7 cellular contexts compared by ENCODE assay signal in genomic region chr10:45470098-45471012, GRCh38.
DNase-seq lines count a peak whose midpoint lies in the region; ATAC-seq and TF ChIP-seq lines count a peak whose summit lies in the region.

No MANE protein-coding gene starts in this region.

- H3K4me3 Mint-ChIP-seq in endodermal cell, result no peak overlapping the region

- H3K36me3 Mint-ChIP-seq in endodermal cell (ENCODE audit: low read depth), result no peaks in the 10 kb centered on the region

- H3K4me3 ChIP-seq in endodermal cell (ENCODE audit: low read length), result no peak overlapping the region
- peak overlapping the region; percentile 0 for H3K4me3 ChIP-seq in parathyroid adenoma (ENCODE audit: low read depth, low read length)

- peak overlapping the region; percentile 51 for H3K4me2 ChIP-seq in parathyroid adenoma (ENCODE audit: low read length)

- H3K27me3 Mint-ChIP-seq in endodermal cell (ENCODE audit: insufficient read depth), result no peaks in the 10 kb centered on the region

- no peaks in the 10 kb centered on the region for H3K9me3 Mint-ChIP-seq in endodermal cell

- 87 to 92% methylated on average over 7 to 10 of the region's 10 CpGs for WGBS in endodermal cell (ENCODE audit: insufficient coverage in 1 of 2, insufficient read length in 1 of 2), 2 experiments

- no peaks in the 10 kb centered on the region for H3K4me1 ChIP-seq in endodermal cell (ENCODE audit: control insufficient read depth, insufficient read depth, low read length)
- H3K4me1 ChIP-seq in parathyroid adenoma, result peaks cover 16% of the 10 kb centered on the region

- H3K27me3 ChIP-seq in endodermal cell (ENCODE audit: control insufficient read depth, insufficient read depth, low read length, poor library complexity, severe bottlenecking) (no peaks in the 10 kb centered on the region), parathyroid adenoma (ENCODE audit: control insufficient read depth, insufficient read depth, low read length) (no peaks in the 10 kb centered on the region)

- no peak for TF ChIP-seq CTCF in endodermal cell (conservative IDR thresholded peaks at IDR 0.05)
- no peak for TF ChIP-seq CTCF in parathyroid adenoma (IDR thresholded peaks at IDR 0.05)

- H3K9ac ChIP-seq in endodermal cell (ENCODE audit: extremely low read depth, low read length, poor library complexity, severe bottlenecking), result no peak overlapping the region
- H3K9ac ChIP-seq in parathyroid adenoma, result no peak overlapping the region

- H3K27ac Mint-ChIP-seq in endodermal cell, result peak overlapping the region; percentile 56

- DNase-seq in activated CD4-positive, alpha-beta T cell treated with anti-CD3 and anti-CD28 coated beads for 4 hours, result peak; percentile 21 to 29
- peak; percentile 81 for DNase-seq in endodermal cell
- DNase-seq in DMS 273 (lab: John Stamatoyannopoulos, UW; ENCODE audit: unreplicated experiment), result no peak
- DNase-seq in kidney tubule cell (ENCODE audit: low spot score), result no peak

- no peak overlapping the region for H3K27ac ChIP-seq in endodermal cell (ENCODE audit: low read depth, low read length)
- no peak overlapping the region for H3K27ac ChIP-seq in parathyroid adenoma

- ATAC-seq in HG03432 (IDR thresholded peaks at IDR 0.05; ENCODE audit: unreplicated experiment) (peak; percentile 61), HG02981 (IDR thresholded peaks at IDR 0.05; ENCODE audit: unreplicated experiment) (no peak)

- H3K79me2 ChIP-seq in parathyroid adenoma, result peaks cover 17% of the 10 kb centered on the region

- H3K9me3 ChIP-seq in endodermal cell (ENCODE audit: control insufficient read depth, low read length) (no peaks in the 10 kb centered on the region), parathyroid adenoma (ENCODE audit: control insufficient read depth, low read length) (no peaks in the 10 kb centered on the region)

- no peak overlapping the region for H2AFZ ChIP-seq in parathyroid adenoma

- H3K4me1 Mint-ChIP-seq in endodermal cell, result peaks cover 17% of the 10 kb centered on the region

- H3K36me3 ChIP-seq in endodermal cell (ENCODE audit: control insufficient read depth, insufficient read depth, low read length) (no peaks in the 10 kb centered on the region), parathyroid adenoma (ENCODE audit: control insufficient read depth, insufficient read depth, low read length) (no peaks in the 10 kb centered on the region)

Comparison
In these comparisons a context has a peak if more than half of its experiments do, and no peak if none do; other contexts are left out.
1. DNase-seq: peak in activated CD4-positive, alpha-beta T cell treated with anti-CD3 and anti-CD28 coated beads for 4 hours (2 of 2) and endodermal cell (single experiment); none in DMS 273 (single experiment) and kidney tubule cell (single experiment).